Comparison of ENCODE assay signal across 1 cellular context in the genomic region with DNA sequence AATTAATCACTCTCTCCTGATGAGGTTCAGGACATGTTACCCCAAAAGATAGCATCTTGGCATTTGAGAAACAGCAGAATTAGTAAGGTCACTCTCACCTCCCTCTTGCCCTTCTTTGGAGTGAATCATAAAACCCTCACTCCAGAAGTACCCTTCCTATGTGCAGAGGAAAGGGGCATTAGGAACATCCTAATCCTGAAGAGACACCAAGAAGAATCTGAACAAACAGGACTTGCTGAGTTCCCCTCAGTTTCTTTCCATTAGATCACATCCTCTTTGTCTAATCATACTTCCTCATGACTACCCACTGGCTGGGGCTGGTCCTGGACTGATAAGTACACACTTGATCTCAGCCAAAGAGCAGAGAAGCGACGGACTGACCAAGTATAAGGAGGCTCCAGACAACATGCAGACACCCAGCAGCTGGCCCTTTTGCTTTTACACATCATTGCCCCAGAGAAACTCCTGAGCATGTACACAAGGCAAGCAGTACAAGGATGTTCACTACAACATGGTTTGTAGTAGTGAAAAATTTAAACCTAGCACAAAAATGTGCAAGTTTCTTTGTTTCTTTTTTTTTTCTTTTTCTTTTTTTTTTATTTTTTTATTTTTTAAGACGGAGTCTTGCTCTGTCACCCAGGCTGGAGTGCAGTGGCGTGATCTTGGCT.
TF ChIP-seq lines count a peak whose summit lies in the region.

No MANE protein-coding gene starts in this region.

TF ChIP-seq in K562, 482 proteins besides CTCF, POLR2A, EP300 and RAD21 (continued from another document and continues in another):
- TF ChIP-seq, protein P1, sequence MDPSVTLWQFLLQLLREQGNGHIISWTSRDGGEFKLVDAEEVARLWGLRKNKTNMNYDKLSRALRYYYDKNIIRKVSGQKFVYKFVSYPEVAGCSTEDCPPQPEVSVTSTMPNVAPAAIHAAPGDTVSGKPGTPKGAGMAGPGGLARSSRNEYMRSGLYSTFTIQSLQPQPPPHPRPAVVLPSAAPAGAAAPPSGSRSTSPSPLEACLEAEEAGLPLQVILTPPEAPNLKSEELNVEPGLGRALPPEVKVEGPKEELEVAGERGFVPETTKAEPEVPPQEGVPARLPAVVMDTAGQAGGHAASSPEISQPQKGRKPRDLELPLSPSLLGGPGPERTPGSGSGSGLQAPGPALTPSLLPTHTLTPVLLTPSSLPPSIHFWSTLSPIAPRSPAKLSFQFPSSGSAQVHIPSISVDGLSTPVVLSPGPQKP (CRISPR knock-in tag; IDR thresholded peaks at IDR 0.05) = no peak
- TF ChIP-seq PRMT5 (CRISPR knock-in tag; IDR thresholded peaks at IDR 0.05) = no peak
- TF ChIP-seq CC2D1A (IDR thresholded peaks at IDR 0.05) = 0 out of 2 replicates have a peak, but pooled peaks have one; percentile 25
- TF ChIP-seq ZFP1 (CRISPR knock-in tag; IDR thresholded peaks at IDR 0.05) = no peak
- TF ChIP-seq ZNF583 (CRISPR knock-in tag; IDR thresholded peaks at IDR 0.05) = no peak
- no peak for TF ChIP-seq XRCC3 (IDR thresholded peaks at IDR 0.05)
- TF ChIP-seq MCM2 (IDR thresholded peaks at IDR 0.05; ENCODE audit: low read depth) = no peak
- TF ChIP-seq POU5F1 (IDR thresholded peaks at IDR 0.05; ENCODE audit: borderline replicate concordance, low read depth, low read length, partially characterized antibody) = no peak
- peak; percentile 78; the same call in 1 of the 2 replicates for TF ChIP-seq ETV5 (CRISPR knock-in tag; IDR thresholded peaks at IDR 0.05; ENCODE audit: low read depth)
- peak; percentile 85 for TF ChIP-seq SPI1 (IDR thresholded peaks at IDR 0.05; ENCODE audit: borderline replicate concordance, low read depth, low read length)
- no peak for TF ChIP-seq CREBBP (IDR thresholded peaks at IDR 0.05; ENCODE audit: low read depth, low read length)
- TF ChIP-seq, protein P2, sequence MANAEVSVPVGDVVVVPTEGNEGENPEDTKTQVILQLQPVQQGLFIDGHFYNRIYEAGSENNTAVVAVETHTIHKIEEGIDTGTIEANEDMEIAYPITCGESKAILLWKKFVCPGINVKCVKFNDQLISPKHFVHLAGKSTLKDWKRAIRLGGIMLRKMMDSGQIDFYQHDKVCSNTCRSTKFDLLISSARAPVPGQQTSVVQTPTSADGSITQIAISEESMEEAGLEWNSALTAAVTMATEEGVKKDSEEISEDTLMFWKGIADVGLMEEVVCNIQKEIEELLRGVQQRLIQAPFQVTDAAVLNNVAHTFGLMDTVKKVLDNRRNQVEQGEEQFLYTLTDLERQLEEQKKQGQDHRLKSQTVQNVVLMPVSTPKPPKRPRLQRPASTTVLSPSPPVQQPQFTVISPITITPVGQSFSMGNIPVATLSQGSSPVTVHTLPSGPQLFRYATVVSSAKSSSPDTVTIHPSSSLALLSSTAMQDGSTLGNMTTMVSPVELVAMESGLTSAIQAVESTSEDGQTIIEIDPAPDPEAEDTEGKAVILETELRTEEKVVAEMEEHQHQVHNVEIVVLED (CRISPR knock-in tag; IDR thresholded peaks at IDR 0.05) = 0 out of 2 replicates have a peak, but pooled peaks have one; percentile 8
- TF ChIP-seq PML (IDR thresholded peaks at IDR 0.05; ENCODE audit: low read length) = peak; percentile 89
- TF ChIP-seq, protein P3, sequence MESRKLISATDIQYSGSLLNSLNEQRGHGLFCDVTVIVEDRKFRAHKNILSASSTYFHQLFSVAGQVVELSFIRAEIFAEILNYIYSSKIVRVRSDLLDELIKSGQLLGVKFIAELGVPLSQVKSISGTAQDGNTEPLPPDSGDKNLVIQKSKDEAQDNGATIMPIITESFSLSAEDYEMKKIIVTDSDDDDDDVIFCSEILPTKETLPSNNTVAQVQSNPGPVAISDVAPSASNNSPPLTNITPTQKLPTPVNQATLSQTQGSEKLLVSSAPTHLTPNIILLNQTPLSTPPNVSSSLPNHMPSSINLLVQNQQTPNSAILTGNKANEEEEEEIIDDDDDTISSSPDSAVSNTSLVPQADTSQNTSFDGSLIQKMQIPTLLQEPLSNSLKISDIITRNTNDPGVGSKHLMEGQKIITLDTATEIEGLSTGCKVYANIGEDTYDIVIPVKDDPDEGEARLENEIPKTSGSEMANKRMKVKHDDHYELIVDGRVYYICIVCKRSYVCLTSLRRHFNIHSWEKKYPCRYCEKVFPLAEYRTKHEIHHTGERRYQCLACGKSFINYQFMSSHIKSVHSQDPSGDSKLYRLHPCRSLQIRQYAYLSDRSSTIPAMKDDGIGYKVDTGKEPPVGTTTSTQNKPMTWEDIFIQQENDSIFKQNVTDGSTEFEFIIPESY (CRISPR knock-in tag; IDR thresholded peaks at IDR 0.05) = no peak
- peak; percentile 96 for TF ChIP-seq SMAD4 (CRISPR knock-in tag; conservative IDR thresholded peaks at IDR 0.05)
- TF ChIP-seq HDAC6 (IDR thresholded peaks at IDR 0.05; ENCODE audit: low read depth, low read length) = no peak
- peak; percentile 76 for TF ChIP-seq NEUROD1 (IDR thresholded peaks at IDR 0.05; ENCODE audit: borderline replicate concordance, low read depth, low read length, partially characterized antibody)
- TF ChIP-seq HMGN3 (IDR thresholded peaks at IDR 0.05; ENCODE audit: borderline replicate concordance, extremely low read depth, insufficient read length, low read depth, low read length) = no peak
- no peak for TF ChIP-seq ZNF146 (CRISPR knock-in tag; IDR thresholded peaks at IDR 0.05; ENCODE audit: unreplicated experiment)
- TF ChIP-seq RBM17 (IDR thresholded peaks at IDR 0.05; ENCODE audit: borderline replicate concordance, low read depth, low read length) = no peak
- no peak for TF ChIP-seq BRF1 (IDR thresholded peaks at IDR 0.05; ENCODE audit: borderline replicate concordance, extremely low read depth, insufficient read length)
- TF ChIP-seq MBD2 (IDR thresholded peaks at IDR 0.05; ENCODE audit: borderline replicate concordance, low read depth) = 0 out of 2 replicates have a peak, but pooled peaks have one; percentile 43
- peak; percentile 82 for TF ChIP-seq FOXM1 (IDR thresholded peaks at IDR 0.05; ENCODE audit: low read depth)
- TF ChIP-seq FOXM1 (CRISPR knock-in tag; IDR thresholded peaks at IDR 0.05; ENCODE audit: low read depth) = no peak
- TF ChIP-seq DDX20 (tag; IDR thresholded peaks at IDR 0.05; ENCODE audit: low read depth) = no peak
- TF ChIP-seq, protein P4, sequence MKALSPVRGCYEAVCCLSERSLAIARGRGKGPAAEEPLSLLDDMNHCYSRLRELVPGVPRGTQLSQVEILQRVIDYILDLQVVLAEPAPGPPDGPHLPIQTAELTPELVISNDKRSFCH (CRISPR knock-in tag; IDR thresholded peaks at IDR 0.05) = no peak
- TF ChIP-seq, protein P4 (tag; IDR thresholded peaks at IDR 0.05) = no peak
- no peak for TF ChIP-seq RBM34 (IDR thresholded peaks at IDR 0.05; ENCODE audit: borderline replicate concordance, insufficient read depth, low read length)
- no peak for TF ChIP-seq TEAD2 (tag; IDR thresholded peaks at IDR 0.05)
- TF ChIP-seq EWSR1 (IDR thresholded peaks at IDR 0.05; ENCODE audit: borderline replicate concordance, low read depth, partially characterized antibody) = no peak
- TF ChIP-seq ZNF140 (CRISPR knock-in tag; IDR thresholded peaks at IDR 0.05) = no peak
- no peak for TF ChIP-seq SMAD2 (IDR thresholded peaks at IDR 0.05; ENCODE audit: low read depth, low read length)
- TF ChIP-seq ZEB2 (IDR thresholded peaks at IDR 0.05) = no peak
- no peak for TF ChIP-seq ZNF12 (CRISPR knock-in tag; IDR thresholded peaks at IDR 0.05)
- no peak for TF ChIP-seq TRIM28 (IDR thresholded peaks at IDR 0.05)
- no peak for TF ChIP-seq SRSF1 (IDR thresholded peaks at IDR 0.05; ENCODE audit: low read depth, low read length)
- peak; percentile 30; the same call in 1 of the 2 replicates for TF ChIP-seq EHMT2 (IDR thresholded peaks at IDR 0.05)
- no peak for TF ChIP-seq CHD1 (IDR thresholded peaks at IDR 0.05; ENCODE audit: low read length)
- TF ChIP-seq IFI16 (CRISPR knock-in tag; IDR thresholded peaks at IDR 0.05) = no peak
- peak; percentile 76 for TF ChIP-seq GATAD2B (IDR thresholded peaks at IDR 0.05; ENCODE audit: borderline replicate concordance)
- no peak for TF ChIP-seq ZNF551 (CRISPR knock-in tag; IDR thresholded peaks at IDR 0.05)
- peak; percentile 88 for TF ChIP-seq GABPA (tag; conservative IDR thresholded peaks at IDR 0.05; ENCODE audit: low read depth)
- TF ChIP-seq, protein P5, sequence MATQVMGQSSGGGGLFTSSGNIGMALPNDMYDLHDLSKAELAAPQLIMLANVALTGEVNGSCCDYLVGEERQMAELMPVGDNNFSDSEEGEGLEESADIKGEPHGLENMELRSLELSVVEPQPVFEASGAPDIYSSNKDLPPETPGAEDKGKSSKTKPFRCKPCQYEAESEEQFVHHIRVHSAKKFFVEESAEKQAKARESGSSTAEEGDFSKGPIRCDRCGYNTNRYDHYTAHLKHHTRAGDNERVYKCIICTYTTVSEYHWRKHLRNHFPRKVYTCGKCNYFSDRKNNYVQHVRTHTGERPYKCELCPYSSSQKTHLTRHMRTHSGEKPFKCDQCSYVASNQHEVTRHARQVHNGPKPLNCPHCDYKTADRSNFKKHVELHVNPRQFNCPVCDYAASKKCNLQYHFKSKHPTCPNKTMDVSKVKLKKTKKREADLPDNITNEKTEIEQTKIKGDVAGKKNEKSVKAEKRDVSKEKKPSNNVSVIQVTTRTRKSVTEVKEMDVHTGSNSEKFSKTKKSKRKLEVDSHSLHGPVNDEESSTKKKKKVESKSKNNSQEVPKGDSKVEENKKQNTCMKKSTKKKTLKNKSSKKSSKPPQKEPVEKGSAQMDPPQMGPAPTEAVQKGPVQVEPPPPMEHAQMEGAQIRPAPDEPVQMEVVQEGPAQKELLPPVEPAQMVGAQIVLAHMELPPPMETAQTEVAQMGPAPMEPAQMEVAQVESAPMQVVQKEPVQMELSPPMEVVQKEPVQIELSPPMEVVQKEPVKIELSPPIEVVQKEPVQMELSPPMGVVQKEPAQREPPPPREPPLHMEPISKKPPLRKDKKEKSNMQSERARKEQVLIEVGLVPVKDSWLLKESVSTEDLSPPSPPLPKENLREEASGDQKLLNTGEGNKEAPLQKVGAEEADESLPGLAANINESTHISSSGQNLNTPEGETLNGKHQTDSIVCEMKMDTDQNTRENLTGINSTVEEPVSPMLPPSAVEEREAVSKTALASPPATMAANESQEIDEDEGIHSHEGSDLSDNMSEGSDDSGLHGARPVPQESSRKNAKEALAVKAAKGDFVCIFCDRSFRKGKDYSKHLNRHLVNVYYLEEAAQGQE (CRISPR knock-in tag; IDR thresholded peaks at IDR 0.05; ENCODE audit: low read depth) = no peak
- no peak for TF ChIP-seq ZNF699 (CRISPR knock-in tag; IDR thresholded peaks at IDR 0.05; ENCODE audit: insufficient replicate concordance)
- TF ChIP-seq ZNF589 (CRISPR knock-in tag; IDR thresholded peaks at IDR 0.05; ENCODE audit: low read depth) = peak; percentile 57; the same call in 1 of the 2 replicates
- peak; percentile 86 for TF ChIP-seq SOX6 (IDR thresholded peaks at IDR 0.05)
- no peak for TF ChIP-seq JUNB (CRISPR knock-in tag; conservative IDR thresholded peaks at IDR 0.05)
- TF ChIP-seq, protein P6, sequence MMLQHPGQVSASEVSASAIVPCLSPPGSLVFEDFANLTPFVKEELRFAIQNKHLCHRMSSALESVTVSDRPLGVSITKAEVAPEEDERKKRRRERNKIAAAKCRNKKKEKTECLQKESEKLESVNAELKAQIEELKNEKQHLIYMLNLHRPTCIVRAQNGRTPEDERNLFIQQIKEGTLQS (IDR thresholded peaks at IDR 0.05) = peak; percentile 81
- TF ChIP-seq, protein P6 (CRISPR knock-in tag; conservative IDR thresholded peaks at IDR 0.05) = no peak
- no peak for TF ChIP-seq SREBF1 (IDR thresholded peaks at IDR 0.05; ENCODE audit: borderline replicate concordance, low read depth, low read length)
- TF ChIP-seq SIN3B (IDR thresholded peaks at IDR 0.05; ENCODE audit: low read depth) = no peak
- TF ChIP-seq, protein P7, sequence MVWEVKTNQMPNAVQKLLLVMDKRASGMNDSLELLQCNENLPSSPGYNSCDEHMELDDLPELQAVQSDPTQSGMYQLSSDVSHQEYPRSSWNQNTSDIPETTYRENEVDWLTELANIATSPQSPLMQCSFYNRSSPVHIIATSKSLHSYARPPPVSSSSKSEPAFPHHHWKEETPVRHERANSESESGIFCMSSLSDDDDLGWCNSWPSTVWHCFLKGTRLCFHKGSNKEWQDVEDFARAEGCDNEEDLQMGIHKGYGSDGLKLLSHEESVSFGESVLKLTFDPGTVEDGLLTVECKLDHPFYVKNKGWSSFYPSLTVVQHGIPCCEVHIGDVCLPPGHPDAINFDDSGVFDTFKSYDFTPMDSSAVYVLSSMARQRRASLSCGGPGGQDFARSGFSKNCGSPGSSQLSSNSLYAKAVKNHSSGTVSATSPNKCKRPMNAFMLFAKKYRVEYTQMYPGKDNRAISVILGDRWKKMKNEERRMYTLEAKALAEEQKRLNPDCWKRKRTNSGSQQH (CRISPR knock-in tag; IDR thresholded peaks at IDR 0.05) = peak; percentile 22; the same call in 1 of the 2 replicates
- TF ChIP-seq SAFB (IDR thresholded peaks at IDR 0.05; ENCODE audit: borderline replicate concordance, low read depth, low read length) = no peak
- no peak for TF ChIP-seq ZNF77 (CRISPR knock-in tag; IDR thresholded peaks at IDR 0.05)
- TF ChIP-seq HSF4 (CRISPR knock-in tag; IDR thresholded peaks at IDR 0.05; ENCODE audit: borderline replicate concordance) = no peak
- TF ChIP-seq HDAC3 (IDR thresholded peaks at IDR 0.05; ENCODE audit: borderline replicate concordance, partially characterized antibody) = peak; percentile 70
- TF ChIP-seq RBM25 (IDR thresholded peaks at IDR 0.05; ENCODE audit: low read depth, low read length, severe bottlenecking) = no peak
- no peak for TF ChIP-seq HMG20B (CRISPR knock-in tag; IDR thresholded peaks at IDR 0.05)
